Comparison of ENCODE assay signal across 12 cellular contexts in the genomic region with DNA sequence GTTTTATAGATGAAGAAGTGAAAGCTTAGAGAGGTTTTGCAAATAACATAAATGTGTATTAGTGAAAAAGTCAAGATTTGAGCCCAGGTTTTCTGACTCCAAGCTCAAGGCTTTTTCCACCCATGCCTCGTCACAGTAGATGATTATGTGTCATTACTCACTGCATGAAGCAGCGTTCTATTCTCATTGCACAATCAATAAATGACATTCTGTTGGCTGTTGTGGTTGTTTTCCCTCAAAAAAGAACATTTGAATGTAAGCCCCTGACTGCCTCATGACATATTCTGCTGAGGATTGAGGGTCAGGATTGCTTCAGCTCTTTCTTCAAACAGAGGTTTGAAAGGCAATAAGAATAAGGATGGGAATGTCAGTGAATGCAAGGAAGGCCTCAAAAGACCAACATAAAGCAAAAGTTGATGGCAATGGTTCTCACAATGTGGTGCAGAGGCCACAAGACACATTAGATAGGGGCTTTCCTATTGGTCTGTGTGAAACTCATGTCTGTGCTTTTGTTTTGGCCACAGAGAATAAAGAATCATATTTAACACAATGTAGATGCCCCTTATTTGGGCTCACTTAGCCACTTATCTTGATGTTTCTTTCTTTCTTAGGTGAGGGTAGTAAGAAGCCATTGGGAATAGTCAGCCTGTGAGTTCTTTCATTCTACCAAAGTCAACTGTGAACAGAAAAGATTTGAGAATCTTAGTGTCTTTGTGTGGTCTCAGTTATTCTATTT. TPM values are rescaled to one million over a fixed set of nuclear protein-coding genes. Genes with fewer than 3 reads are reported as not detected.
DNase-seq lines count a peak whose midpoint lies in the region; ATAC-seq and TF ChIP-seq lines count a peak whose summit lies in the region.
"Had no signal": no experiment of that assay in that cellular context is flagged by ENCODE, and none has a peak within 500 bp of the region (broad histone marks: within the 10 kb centered on the region; RNA-seq: fewer than 3 reads in every experiment).

No MANE protein-coding gene starts in this region.

- no peak for TF ChIP-seq CTCF in IMR-90 (conservative IDR thresholded peaks at IDR 0.05; ENCODE audit: low read depth, low read length)
- no peak for TF ChIP-seq CTCF in left lung (IDR thresholded peaks at IDR 0.05)
- TF ChIP-seq CTCF in activated CD8-positive, alpha-beta T cell treated with anti-CD3 and anti-CD28 coated beads for 36 hours (IDR thresholded peaks at IDR 0.05): no peak

- H4K8ac ChIP-seq in IMR-90 (ENCODE audit: low read depth in 2 of 2, low read length in 2 of 2): peak overlapping the region in 1 of 2 experiments; percentile 54; a peak in 1 of 4 replicates

- POLR2A ChIA-PET in IMR-90 (lab: Charles Lee; ENCODE audit: unreplicated experiment): no interaction called here
- POLR2A ChIA-PET in activated CD8-positive, alpha-beta T cell treated with anti-CD3 and anti-CD28 coated beads for 36 hours (lab: Charles Lee): no interaction called here

- H3K56ac ChIP-seq in IMR-90 (ENCODE audit: extremely low read depth, insufficient read depth, low read length): no peak overlapping the region

- H2BK20ac ChIP-seq in IMR-90 (ENCODE audit: low read depth, low read length): no peak overlapping the region

- peak overlapping the region; percentile 63 for H3K18ac ChIP-seq in IMR-90 (ENCODE audit: low read depth, low read length)

- TF ChIP-seq POLR2A in IMR-90 (IDR thresholded peaks at IDR 0.05; ENCODE audit: low read depth, low read length): no peak

- H2AFZ ChIP-seq in IMR-90 (replicated peaks; ENCODE audit: low read length, poor library complexity): no peak overlapping the region

- no peak overlapping the region for H2BK5ac ChIP-seq in IMR-90 (ENCODE audit: low read depth, low read length, poor library complexity, severe bottlenecking)

- CTCF ChIA-PET in IMR-90 (lab: Yijun Ruan, JAX): no interaction called here
- CTCF ChIA-PET in activated CD8-positive, alpha-beta T cell treated with anti-CD3 and anti-CD28 coated beads for 36 hours (lab: Charles Lee): no interaction called here

- 0 out of 2 replicates have a peak, but pooled peaks cover 3% of the 10 kb centered on the region for H3K4me1 ChIP-seq in IMR-90 (ENCODE audit: control insufficient read depth, insufficient read depth, low read length)
- H3K4me1 ChIP-seq in left lung: peaks cover 0 to 6% of the 10 kb centered on the region in 2 donors

- no peak overlapping the region for H2BK15ac ChIP-seq in IMR-90 (ENCODE audit: low read depth, low read length)

- no peaks in the 10 kb centered on the region for H3K9me1 ChIP-seq in IMR-90 (ENCODE audit: insufficient read depth, low read length)

- in situ Hi-C loops in IMR-90 (cut with MboI; ENCODE audit: low sequenced_read_pairs): no loop called here

- no peak overlapping the region for H3K27ac ChIP-seq in IMR-90 (ENCODE audit: insufficient read depth, low read length)
- no peak overlapping the region for H3K27ac ChIP-seq in left lung
- H3K27ac ChIP-seq: thyroid gland had no signal

- no TSS peak for BruUV-seq in IMR-90 (replicated peaks; lab: Mats Ljungman, UMichigan)

- no peak overlapping the region for H4K91ac ChIP-seq in IMR-90 (ENCODE audit: insufficient read depth, low read depth, low read length)

- no peak overlapping the region for H2BK120ac ChIP-seq in IMR-90 (ENCODE audit: low read depth, low read length)

- no peaks in the 10 kb centered on the region for H3K79me1 ChIP-seq in IMR-90 (ENCODE audit: low read depth in 1 of 2, low read length in 2 of 2)

- no peaks in the 10 kb centered on the region for H4K20me1 ChIP-seq in IMR-90 (ENCODE audit: insufficient read depth, low read length)

- no peak overlapping the region; the same call in 1 of the 2 replicates for H3K4ac ChIP-seq in IMR-90 (ENCODE audit: low read depth, low read length)

- ATAC-seq in GM18511 (IDR thresholded peaks at IDR 0.05; ENCODE audit: unreplicated experiment) (peak; percentile 54), GM21723 (IDR thresholded peaks at IDR 0.05; ENCODE audit: unreplicated experiment) (peak; percentile 61), IMR-90 (ENCODE audit: low read depth) (no peak), left lung (no peak)
- no peak for ATAC-seq in activated CD8-positive, alpha-beta T cell treated with anti-CD3 and anti-CD28 coated beads for 36 hours

- peaks cover 9% of the 10 kb centered on the region for H3K4me1 Mint-ChIP-seq in activated CD8-positive, alpha-beta T cell treated with anti-CD3 and anti-CD28 coated beads for 36 hours (ENCODE audit: low read depth)

- dilution Hi-C loops in IMR-90 (cut with HindIII; ENCODE audit: low sequenced_read_pairs, unreplicated experiment): no loop called here

- no peak overlapping the region for H3K9ac ChIP-seq in IMR-90 (ENCODE audit: low read depth, low read length)

- H3K27me3 ChIP-seq in IMR-90 (ENCODE audit: control insufficient read depth, insufficient read depth, low read length) (peaks cover 2% of the 10 kb centered on the region; the same call in 1 of the 2 replicates), left lung (peaks cover 3 to 23% of the 10 kb centered on the region in 2 donors)
- H3K27me3 ChIP-seq: thyroid gland had no signal

- H4K5ac ChIP-seq in IMR-90 (ENCODE audit: low read depth, low read length): no peak overlapping the region

- H3K4me3 Mint-ChIP-seq in activated CD8-positive, alpha-beta T cell treated with anti-CD3 and anti-CD28 coated beads for 36 hours: no peak overlapping the region
- H3K4me3 Mint-ChIP-seq: T-helper 1 cell treated with Interleukin-12 subunit alpha and Interleukin-12 subunit beta and Interleukin-4 antibody, amounts not matched to agents 30 μg/mL and 1 μg/mL, for 36 hours had no signal

- no peak overlapping the region for H3K14ac ChIP-seq in IMR-90 (replicated peaks; ENCODE audit: low read depth, low read length)

- DNase-seq in IMR-90: peak; percentile 58
- DNase-seq in iris pigment epithelial cell (ENCODE audit: low read depth): peak; percentile 96
- no peak for DNase-seq in islet precursor cell
- DNase-seq in left lung: no peak
- no peak for DNase-seq in NCI-H82 treated with DMSO at 0.1 percent for 48 hours (lab: John Stamatoyannopoulos, UW; ENCODE audit: unreplicated experiment)
- DNase-seq in activated CD8-positive, alpha-beta T cell treated with anti-CD3 and anti-CD28 coated beads for 36 hours: no peak
- DNase-seq: effector CD4-positive, alpha-beta T cell; NCI-H1930; thyroid gland had no signal

- H3K4me3 ChIP-seq in IMR-90 (ENCODE audit: insufficient read depth, low read depth, low read length) (no peak overlapping the region), left lung (no peak overlapping the region)
- H3K4me3 ChIP-seq: thyroid gland had no signal

- H3K4me2 ChIP-seq in IMR-90 (ENCODE audit: low read depth, low read length): no peak overlapping the region

- no peak for TF ChIP-seq RAD21 in IMR-90 (IDR thresholded peaks at IDR 0.05; ENCODE audit: low read length)

- 0 out of 2 replicates have a peak overlapping the region, but pooled peaks have one; percentile 29 for H3K23ac ChIP-seq in IMR-90 (ENCODE audit: low read depth, low read length)

- H3K36me3 ChIP-seq in IMR-90 (ENCODE audit: control insufficient read depth, insufficient read depth, low read length) (no peaks in the 10 kb centered on the region), left lung (no peaks in the 10 kb centered on the region)
- H3K36me3 ChIP-seq: thyroid gland had no signal

- no peaks in the 10 kb centered on the region for H3K36me3 Mint-ChIP-seq in activated CD8-positive, alpha-beta T cell treated with anti-CD3 and anti-CD28 coated beads for 36 hours (ENCODE audit: low read depth)

- H3K9me3 ChIP-seq in IMR-90 (ENCODE audit: control insufficient read depth, insufficient read depth, low read length): no peaks in the 10 kb centered on the region
- H3K9me3 ChIP-seq in left lung: no peaks in the 10 kb centered on the region
- H3K9me3 ChIP-seq: thyroid gland had no signal

- intact Hi-C loops in IMR-90 (cut with micrococcal nuclease) (loop anchor here (10.0 kb wide), 1 partner anchor 328 kb away; a partner anchor contains a TSS), left lung (cut with DNase I) (no loop called here)
- intact Hi-C loops in activated CD8-positive, alpha-beta T cell treated with anti-CD3 and anti-CD28 coated beads for 36 hours (cut with micrococcal nuclease): no loop called here

- no CpG with 5 or more reads among the region's 2 CpGs for WGBS in IMR-90 (ENCODE audit: extremely low coverage in 2 of 2, insufficient read length in 1 of 2), 2 experiments

- H3K27me3 Mint-ChIP-seq in activated CD8-positive, alpha-beta T cell treated with anti-CD3 and anti-CD28 coated beads for 36 hours: peaks cover 23% of the 10 kb centered on the region

- H2AK9ac ChIP-seq in IMR-90 (replicated peaks; ENCODE audit: low read depth, low read length, poor library complexity): no peak overlapping the region

- H2AK5ac ChIP-seq in IMR-90 (ENCODE audit: low read depth, low read length): no peak overlapping the region

- no peak overlapping the region for H3K27ac Mint-ChIP-seq in activated CD8-positive, alpha-beta T cell treated with anti-CD3 and anti-CD28 coated beads for 36 hours
- H3K27ac Mint-ChIP-seq: T-helper 1 cell treated with Interleukin-12 subunit alpha and Interleukin-12 subunit beta and Interleukin-4 antibody, amounts not matched to agents 30 μg/mL and 1 μg/mL, for 36 hours had no signal

- H3K9me3 Mint-ChIP-seq in activated CD8-positive, alpha-beta T cell treated with anti-CD3 and anti-CD28 coated beads for 36 hours: no peaks in the 10 kb centered on the region
- H3K9me3 Mint-ChIP-seq: T-helper 1 cell treated with Interleukin-12 subunit alpha and Interleukin-12 subunit beta and Interleukin-4 antibody, amounts not matched to agents 30 μg/mL and 1 μg/mL, for 36 hours had no signal

TF ChIP-seq in IMR-90, 13 proteins besides CTCF, POLR2A, EP300 and RAD21 (continues in another document):
- no peak for TF ChIP-seq NFE2L2 (IDR thresholded peaks at IDR 0.05; ENCODE audit: low read depth, low read length)
- TF ChIP-seq, protein P1, sequence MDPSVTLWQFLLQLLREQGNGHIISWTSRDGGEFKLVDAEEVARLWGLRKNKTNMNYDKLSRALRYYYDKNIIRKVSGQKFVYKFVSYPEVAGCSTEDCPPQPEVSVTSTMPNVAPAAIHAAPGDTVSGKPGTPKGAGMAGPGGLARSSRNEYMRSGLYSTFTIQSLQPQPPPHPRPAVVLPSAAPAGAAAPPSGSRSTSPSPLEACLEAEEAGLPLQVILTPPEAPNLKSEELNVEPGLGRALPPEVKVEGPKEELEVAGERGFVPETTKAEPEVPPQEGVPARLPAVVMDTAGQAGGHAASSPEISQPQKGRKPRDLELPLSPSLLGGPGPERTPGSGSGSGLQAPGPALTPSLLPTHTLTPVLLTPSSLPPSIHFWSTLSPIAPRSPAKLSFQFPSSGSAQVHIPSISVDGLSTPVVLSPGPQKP (IDR thresholded peaks at IDR 0.05; ENCODE audit: borderline replicate concordance, low read depth, low read length): no peak
- no peak for TF ChIP-seq CHD1 (IDR thresholded peaks at IDR 0.05; ENCODE audit: low read depth, low read length)
- TF ChIP-seq BHLHE40 (IDR thresholded peaks at IDR 0.05; ENCODE audit: low read depth, low read length): no peak

RNA-seq across cellular contexts. Expression of a gene that starts 5.4 kb away (rescaled TPM):
- total RNA-seq in IMR-90 (2012; rRNA removed) (7.0 and 11.9 TPM in 2 replicates), left lung (10 to 100 TPM; 19.0 to 23.2 TPM)
- 5.7 and 6.3 TPM in 2 replicates for polyA plus RNA-seq in IMR-90 (2012; rRNA removed)
- polyA plus RNA-seq in IMR-90 (2012; cell fraction: cytosol; rRNA removed): 2.9 and 5.0 TPM in 2 replicates
- 3.4 and 4.4 TPM in 2 replicates for polyA plus RNA-seq in IMR-90 (2012; cell fraction: nucleus; rRNA removed; ENCODE audit: low replicate concordance)
- total RNA-seq in activated CD8-positive, alpha-beta T cell treated with anti-CD3 and anti-CD28 coated beads for 36 hours: 10 to 100 TPM; 27.0 to 39.3 TPM

Comparison
In these comparisons a context has a peak if more than half of its experiments do, and no peak if none do; other contexts are left out.
1. ATAC-seq: peak in GM18511 (single experiment) and GM21723 (single experiment); none in IMR-90 (single experiment), left lung (single experiment) and activated CD8-positive, alpha-beta T cell treated with anti-CD3 and anti-CD28 coated beads for 36 hours (single experiment).
2. DNase-seq: peak in IMR-90 (single experiment) and iris pigment epithelial cell (single experiment); none in islet precursor cell (single experiment), left lung (0 of 2), NCI-H82 treated with DMSO at 0.1 percent for 48 hours (single experiment) and activated CD8-positive, alpha-beta T cell treated with anti-CD3 and anti-CD28 coated beads for 36 hours (single experiment).